In the genomic region with DNA sequence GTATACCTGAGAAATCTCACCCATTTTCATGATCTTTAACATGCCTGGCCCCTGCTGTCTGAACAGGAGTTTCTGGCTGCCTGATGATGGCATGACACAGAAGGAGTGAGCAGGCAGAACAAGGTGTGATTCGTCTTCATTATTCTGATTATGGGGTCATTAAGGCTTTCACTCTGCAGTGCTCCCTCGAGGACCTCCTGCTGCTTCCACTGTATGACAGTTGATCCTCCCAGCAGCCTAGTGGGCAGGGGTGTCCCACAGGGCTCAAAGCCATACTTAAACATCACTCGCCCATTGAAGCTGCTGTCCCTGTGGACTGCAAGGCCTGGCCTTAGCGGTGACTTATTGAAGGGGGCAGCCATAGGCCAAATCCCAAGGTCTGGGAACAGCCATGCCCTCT, we compare ENCODE assay signal across 1 cellular context.
A peak's percentile ranks its signal among the peaks of the same experiment; 100 is the strongest.
TF ChIP-seq lines count a peak whose summit lies in the region.

No MANE protein-coding gene starts in this region.

TF ChIP-seq in HEK293, 187 proteins besides CTCF, POLR2A, EP300 and RAD21 (continued from another document):
- TF ChIP-seq, protein P1, sequence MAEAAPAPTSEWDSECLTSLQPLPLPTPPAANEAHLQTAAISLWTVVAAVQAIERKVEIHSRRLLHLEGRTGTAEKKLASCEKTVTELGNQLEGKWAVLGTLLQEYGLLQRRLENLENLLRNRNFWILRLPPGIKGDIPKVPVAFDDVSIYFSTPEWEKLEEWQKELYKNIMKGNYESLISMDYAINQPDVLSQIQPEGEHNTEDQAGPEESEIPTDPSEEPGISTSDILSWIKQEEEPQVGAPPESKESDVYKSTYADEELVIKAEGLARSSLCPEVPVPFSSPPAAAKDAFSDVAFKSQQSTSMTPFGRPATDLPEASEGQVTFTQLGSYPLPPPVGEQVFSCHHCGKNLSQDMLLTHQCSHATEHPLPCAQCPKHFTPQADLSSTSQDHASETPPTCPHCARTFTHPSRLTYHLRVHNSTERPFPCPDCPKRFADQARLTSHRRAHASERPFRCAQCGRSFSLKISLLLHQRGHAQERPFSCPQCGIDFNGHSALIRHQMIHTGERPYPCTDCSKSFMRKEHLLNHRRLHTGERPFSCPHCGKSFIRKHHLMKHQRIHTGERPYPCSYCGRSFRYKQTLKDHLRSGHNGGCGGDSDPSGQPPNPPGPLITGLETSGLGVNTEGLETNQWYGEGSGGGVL (tag by site-specific recombination; IDR thresholded peaks at IDR 0.05): no peak
- TF ChIP-seq, protein P2, sequence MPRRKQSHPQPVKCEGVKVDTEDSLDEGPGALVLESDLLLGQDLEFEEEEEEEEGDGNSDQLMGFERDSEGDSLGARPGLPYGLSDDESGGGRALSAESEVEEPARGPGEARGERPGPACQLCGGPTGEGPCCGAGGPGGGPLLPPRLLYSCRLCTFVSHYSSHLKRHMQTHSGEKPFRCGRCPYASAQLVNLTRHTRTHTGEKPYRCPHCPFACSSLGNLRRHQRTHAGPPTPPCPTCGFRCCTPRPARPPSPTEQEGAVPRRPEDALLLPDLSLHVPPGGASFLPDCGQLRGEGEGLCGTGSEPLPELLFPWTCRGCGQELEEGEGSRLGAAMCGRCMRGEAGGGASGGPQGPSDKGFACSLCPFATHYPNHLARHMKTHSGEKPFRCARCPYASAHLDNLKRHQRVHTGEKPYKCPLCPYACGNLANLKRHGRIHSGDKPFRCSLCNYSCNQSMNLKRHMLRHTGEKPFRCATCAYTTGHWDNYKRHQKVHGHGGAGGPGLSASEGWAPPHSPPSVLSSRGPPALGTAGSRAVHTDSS (tag by site-specific recombination; IDR thresholded peaks at IDR 0.05): no peak
- TF ChIP-seq WT1 (tag by site-specific recombination; IDR thresholded peaks at IDR 0.05) (peak; percentile 76), SCRT2 (tag by site-specific recombination; IDR thresholded peaks at IDR 0.05) (no peak)
- TF ChIP-seq, protein P3, sequence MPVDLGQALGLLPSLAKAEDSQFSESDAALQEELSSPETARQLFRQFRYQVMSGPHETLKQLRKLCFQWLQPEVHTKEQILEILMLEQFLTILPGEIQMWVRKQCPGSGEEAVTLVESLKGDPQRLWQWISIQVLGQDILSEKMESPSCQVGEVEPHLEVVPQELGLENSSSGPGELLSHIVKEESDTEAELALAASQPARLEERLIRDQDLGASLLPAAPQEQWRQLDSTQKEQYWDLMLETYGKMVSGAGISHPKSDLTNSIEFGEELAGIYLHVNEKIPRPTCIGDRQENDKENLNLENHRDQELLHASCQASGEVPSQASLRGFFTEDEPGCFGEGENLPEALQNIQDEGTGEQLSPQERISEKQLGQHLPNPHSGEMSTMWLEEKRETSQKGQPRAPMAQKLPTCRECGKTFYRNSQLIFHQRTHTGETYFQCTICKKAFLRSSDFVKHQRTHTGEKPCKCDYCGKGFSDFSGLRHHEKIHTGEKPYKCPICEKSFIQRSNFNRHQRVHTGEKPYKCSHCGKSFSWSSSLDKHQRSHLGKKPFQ (tag by site-specific recombination; IDR thresholded peaks at IDR 0.05): 0 out of 2 replicates have a peak, but pooled peaks have one; percentile 16
